In genomic region chr1:151992345-151993083, GRCh38 we compare ENCODE assay signal across 8 cellular contexts. TPM values are rescaled to one million over a fixed set of nuclear protein-coding genes. Genes with fewer than 3 reads are reported as not detected.
A peak's percentile ranks its signal among the peaks of the same experiment; 100 is the strongest.
DNase-seq lines count a peak whose midpoint lies in the region; ATAC-seq, FAIRE-seq and TF ChIP-seq lines count a peak whose summit lies in the region.

No MANE protein-coding gene starts in this region.

- no peaks in the 10 kb centered on the region for H3K9me3 ChIP-seq in iPS-20b (ENCODE audit: insufficient read depth, low read depth, low read length)
- H3K9me3 ChIP-seq in skeletal muscle tissue (ENCODE audit: control insufficient read depth in 3 of 3, low read length in 3 of 3): no peaks in the 10 kb centered on the region

- peaks cover 79% of the 10 kb centered on the region for H3K27me3 Mint-ChIP-seq in brain

- H3K9me3 Mint-ChIP-seq in brain: no peaks in the 10 kb centered on the region

- H3K4me3 ChIP-seq in iPS-20b (ENCODE audit: low read length) (peak overlapping the region; percentile 82), skeletal muscle tissue (ENCODE audit: low read length in 3 of 3) (peak overlapping the region; percentile 66 to 89 (median 86))

- peak overlapping the region; percentile 12 to 76 (median 56) for H3K27ac Mint-ChIP-seq in brain

- no peaks in the 10 kb centered on the region for H3K36me3 Mint-ChIP-seq in brain

- peak; percentile 95 for FAIRE-seq in RCC 7860 (lab: Jason Lieb, UNC)

- H3K27me3 ChIP-seq in iPS-20b (ENCODE audit: insufficient read depth, low read length) (peaks cover 53% of the 10 kb centered on the region), skeletal muscle tissue (ENCODE audit: control insufficient read depth in 3 of 3, insufficient read depth in 3 of 3, low read length in 3 of 3) (peaks cover 0 to 19% (median 0%) of the 10 kb centered on the region in 3 donors)

- no peak for TF ChIP-seq CTCF in brain (conservative IDR thresholded peaks at IDR 0.05)

- H3K4me1 ChIP-seq in iPS-20b (ENCODE audit: insufficient read depth, low read length): peaks cover 42% of the 10 kb centered on the region
- H3K4me1 ChIP-seq in skeletal muscle tissue (ENCODE audit: control insufficient read depth in 3 of 3, insufficient read depth in 3 of 3, low read length in 3 of 3): peaks cover 38 to 54% (median 52%) of the 10 kb centered on the region in 3 donors

- no peaks in the 10 kb centered on the region for H3K36me3 ChIP-seq in iPS-20b (ENCODE audit: insufficient read depth, low read depth, low read length)
- H3K36me3 ChIP-seq in skeletal muscle tissue (ENCODE audit: control insufficient read depth in 3 of 3, insufficient read depth in 3 of 3, low read length in 3 of 3): no peaks in the 10 kb centered on the region

- H3K4me3 Mint-ChIP-seq in brain: peak overlapping the region; percentile 83 to 88 (median 86)

- peaks cover 54% of the 10 kb centered on the region for H3K4me1 Mint-ChIP-seq in brain

- ATAC-seq in HG03439 (IDR thresholded peaks at IDR 0.05; ENCODE audit: unreplicated experiment): no peak

- H3K9ac ChIP-seq in iPS-20b (ENCODE audit: low read depth, low read length) (peak overlapping the region; percentile 67), skeletal muscle tissue (ENCODE audit: low read depth in 1 of 3, low read length in 3 of 3) (peak overlapping the region; percentile 56 to 85 (median 81))

- peak; percentile 12 for DNase-seq in stimulated activated CD4-positive, alpha-beta T cell treated with anti-CD3 and anti-CD28 coated beads, Interleukin-1b, Interleukin-23, amount 100 ng/mL, for 48 hours
- no peak for DNase-seq in stimulated activated CD4-positive, alpha-beta T cell treated with anti-CD3 and anti-CD28 coated beads, Interleukin-12 subunit alpha, Interleukin-12 subunit beta, amount 100 ng/mL, for 4 hours
- DNase-seq in RCC 7860 (ENCODE audit: low spot score) (peak; percentile 100), NCI-H2107 treated with DMSO at 0.1 percent for 48 hours (lab: John Stamatoyannopoulos, UW; ENCODE audit: unreplicated experiment) (no peak)

- H3K27ac ChIP-seq in iPS-20b (ENCODE audit: low read length) (no peak overlapping the region), skeletal muscle tissue (ENCODE audit: low read depth, low read length) (peak overlapping the region; percentile 71)

RNA-seq across cellular contexts. Expression of gene S100A10, which starts 1.1 kb away (rescaled TPM):
- 28.7 TPM for polyA plus RNA-seq in brain (ENCODE audit: insufficient read depth, low read depth, low replicate concordance)
- total RNA-seq in skeletal muscle tissue: 43.8 TPM

RNA-seq across cellular contexts. Expression of gene S100A11, which starts 44.3 kb away (rescaled TPM):
- 56.7 TPM for polyA plus RNA-seq in brain (ENCODE audit: insufficient read depth, low read depth, low replicate concordance)
- total RNA-seq in skeletal muscle tissue: 10.4 TPM

Comparison
In these comparisons a context has a peak if more than half of its experiments do, and no peak if none do; other contexts are left out.
1. DNase-seq: peak in stimulated activated CD4-positive, alpha-beta T cell treated with anti-CD3 and anti-CD28 coated beads, Interleukin-1b, Interleukin-23, amount 100 ng/mL, for 48 hours (single experiment) and RCC 7860 (single experiment); none in stimulated activated CD4-positive, alpha-beta T cell treated with anti-CD3 and anti-CD28 coated beads, Interleukin-12 subunit alpha, Interleukin-12 subunit beta, amount 100 ng/mL, for 4 hours (single experiment) and NCI-H2107 treated with DMSO at 0.1 percent for 48 hours (single experiment).